8 cellular contexts compared by ENCODE assay signal in the genomic region with DNA sequence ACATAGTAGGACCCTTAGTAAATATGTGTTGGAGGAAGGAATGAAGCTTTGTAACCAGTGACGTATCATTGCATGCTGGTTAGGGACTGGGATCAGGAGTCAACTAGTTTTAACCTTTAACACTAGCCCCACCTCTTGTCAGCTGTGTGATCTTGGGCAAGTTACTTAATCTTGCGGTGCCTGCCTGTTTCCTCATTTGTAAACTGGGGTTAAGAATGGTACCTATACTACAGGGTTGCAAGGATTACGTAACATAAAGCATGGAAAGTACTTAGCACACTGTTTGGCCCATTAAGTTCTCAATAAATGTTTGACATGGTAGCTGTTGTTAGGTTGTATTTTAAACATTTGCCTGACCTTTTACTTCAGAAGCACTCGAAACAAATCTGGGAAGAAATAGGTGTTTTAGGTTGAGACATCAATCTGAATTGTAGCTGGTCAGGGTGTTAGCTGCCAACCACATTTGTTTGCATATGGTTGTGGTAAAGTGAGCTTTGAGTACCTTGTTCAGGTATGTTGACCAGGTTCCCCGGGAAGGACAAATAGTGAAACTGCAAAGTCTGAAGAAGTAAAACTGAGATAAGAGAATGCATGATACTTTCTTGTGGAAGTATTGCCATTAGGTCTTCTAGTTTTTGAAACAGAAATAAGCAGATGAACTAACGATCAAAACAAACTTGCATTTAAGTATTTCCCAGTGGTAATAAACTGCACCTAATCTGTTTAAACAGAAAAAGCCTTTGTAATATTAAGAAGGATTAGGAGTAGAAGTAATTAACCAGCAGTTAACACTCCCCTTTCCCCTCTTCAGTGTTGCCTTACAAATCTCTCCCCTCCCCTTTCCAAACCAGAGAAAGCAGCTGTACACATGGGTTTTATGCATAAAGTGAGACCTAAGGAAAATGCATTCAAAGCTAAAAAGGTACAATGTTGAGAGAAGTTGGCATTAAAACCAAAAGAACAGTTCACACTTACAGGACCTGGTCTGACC.
DNase-seq lines count a peak whose midpoint lies in the region; ATAC-seq and TF ChIP-seq lines count a peak whose summit lies in the region.

No MANE protein-coding gene starts in this region.

- H3K9me3 Mint-ChIP-seq in effector memory CD8-positive, alpha-beta T cell: no peaks in the 10 kb centered on the region

- peak overlapping the region in 1 of 2 donors; percentile 44 for H3K27ac Mint-ChIP-seq in effector memory CD8-positive, alpha-beta T cell

- peak overlapping the region in 1 of 2 donors; percentile 38 for H3K4me3 Mint-ChIP-seq in effector memory CD8-positive, alpha-beta T cell

- peak overlapping the region; percentile 18 for H3K4me3 ChIP-seq in GM06990 (replicated peaks; ENCODE audit: low read depth, low read length)

- H3K4me1 Mint-ChIP-seq in effector memory CD8-positive, alpha-beta T cell (ENCODE audit: low read depth in 2 of 2): peaks cover 51 to 65% of the 10 kb centered on the region in 2 donors

- no peaks in the 10 kb centered on the region for H3K27me3 ChIP-seq in GM06990 (replicated peaks; ENCODE audit: control insufficient read depth, insufficient read depth, low read length)

- no peak for TF ChIP-seq CTCF in GM06990 (IDR thresholded peaks at IDR 0.05; ENCODE audit: insufficient read depth, low read length, poor library complexity, severe bottlenecking)

- DNase-seq in GM06990 (ENCODE audit: extremely low read depth, insufficient read length): peak; percentile 59
- no peak for DNase-seq in effector memory CD8-positive, alpha-beta T cell
- no peak for DNase-seq in midbrain (lab: John Stamatoyannopoulos, UW)
- DNase-seq in activated CD4-positive, alpha-beta T cell treated with anti-CD3 and anti-CD28 coated beads, Interleukin-2, amount 50 U/mL, for 4 hours: no peak
- DNase-seq in NCI-H1436 (lab: John Stamatoyannopoulos, UW): no peak
- no peak for DNase-seq in NCI-H187 (lab: John Stamatoyannopoulos, UW)

- H3K36me3 ChIP-seq in GM06990 (ENCODE audit: control insufficient read depth, insufficient read depth, low read length): peaks cover 1% of the 10 kb centered on the region; the same call in 1 of the 2 replicates

- peaks cover 9% of the 10 kb centered on the region for H3K36me3 Mint-ChIP-seq in effector memory CD8-positive, alpha-beta T cell (ENCODE audit: insufficient read depth)

- ATAC-seq in GM21423 (IDR thresholded peaks at IDR 0.05; ENCODE audit: unreplicated experiment) (peak; percentile 61), HG03565 (IDR thresholded peaks at IDR 0.05; ENCODE audit: unreplicated experiment) (peak; percentile 54)
- ATAC-seq in effector memory CD8-positive, alpha-beta T cell (replicated peaks): peak; percentile 53

- H3K27me3 Mint-ChIP-seq in effector memory CD8-positive, alpha-beta T cell: no peaks in the 10 kb centered on the region
